Comparison of ENCODE assay signal across 21 cellular contexts in the genomic region with DNA sequence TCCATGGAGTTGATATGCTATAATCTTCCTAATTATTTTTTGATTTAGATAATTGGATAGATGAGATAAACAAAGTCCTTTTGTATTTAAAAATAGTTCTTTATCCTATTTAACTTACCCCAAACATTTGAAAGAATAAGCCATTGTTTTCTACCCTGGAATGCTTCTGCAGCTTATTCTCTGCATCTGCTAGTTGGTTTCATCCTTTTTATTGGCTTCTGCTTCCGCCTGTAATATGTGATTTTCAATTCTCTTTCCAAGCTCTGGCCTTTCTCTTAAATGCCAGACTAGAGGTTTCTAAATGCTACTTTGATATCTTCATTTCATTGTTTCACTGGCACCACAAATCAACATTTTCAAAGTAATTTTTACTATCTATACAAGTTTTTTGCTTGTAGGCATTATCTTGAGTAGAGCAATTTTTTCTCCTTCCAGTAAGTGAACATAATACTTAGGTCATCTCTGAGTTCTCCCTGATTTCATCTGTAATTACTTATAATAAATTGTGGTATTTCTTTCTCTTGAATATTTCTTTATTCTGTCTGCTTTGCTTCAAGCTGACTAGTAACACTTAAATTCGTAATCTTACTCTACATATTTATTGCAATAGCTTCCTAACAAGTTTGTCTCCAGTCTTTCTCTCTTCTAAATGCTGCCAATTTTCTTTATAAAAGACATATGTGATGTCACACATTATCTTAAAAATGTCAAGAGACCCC.
A peak's percentile ranks its signal among the peaks of the same experiment; 100 is the strongest.
DNase-seq lines count a peak whose midpoint lies in the region; ATAC-seq and TF ChIP-seq lines count a peak whose summit lies in the region.
"Had no signal": no experiment of that assay in that cellular context is flagged by ENCODE, and none has a peak within 500 bp of the region (broad histone marks: within the 10 kb centered on the region; RNA-seq: fewer than 3 reads in every experiment).

No MANE protein-coding gene starts in this region.

- H3K36me3 Mint-ChIP-seq in T-cell = no peaks in the 10 kb centered on the region
- H3K36me3 Mint-ChIP-seq: CD4-positive, CD25-positive, alpha-beta regulatory T cell had no signal

- in situ Hi-C loops in SK-MEL-5 (cut with HindIII; ENCODE audit: low pct_unique_long_range_greater_than_20kb, low sequenced_read_pairs) = no loop called here

- no peak overlapping the region for H3K27ac Mint-ChIP-seq in T-cell
- H3K27ac Mint-ChIP-seq: CD4-positive, CD25-positive, alpha-beta regulatory T cell had no signal

- H3K27me3 Mint-ChIP-seq in T-cell = no peaks in the 10 kb centered on the region
- H3K27me3 Mint-ChIP-seq: CD4-positive, CD25-positive, alpha-beta regulatory T cell had no signal

- no peaks in the 10 kb centered on the region for H3K4me1 Mint-ChIP-seq in T-cell
- H3K4me1 Mint-ChIP-seq: CD4-positive, CD25-positive, alpha-beta regulatory T cell had no signal

- ATAC-seq in T-cell (replicated peaks in 1 of 4) = no peak

- no peak overlapping the region for H3K4me3 ChIP-seq in fibroblast of the aortic adventitia (ENCODE audit: low read depth, low read length)
- H3K4me3 ChIP-seq: PC-9, SJSA1 had no signal

- H3K4me3 Mint-ChIP-seq in T-cell = no peak overlapping the region
- H3K4me3 Mint-ChIP-seq: CD4-positive, CD25-positive, alpha-beta regulatory T cell had no signal

- CTCF ChIA-PET in T-cell (lab: Charles Lee) = no interaction called here

- peak; percentile 26 for DNase-seq in SK-MEL-5 (ENCODE audit: low read depth, low spot score)
- DNase-seq in fibroblast of the aortic adventitia (ENCODE audit: low read depth) = peak; percentile 5
- peak; percentile 30 for DNase-seq in midbrain (lab: John Stamatoyannopoulos, UW)
- no peak for DNase-seq in T-cell
- no peak for DNase-seq in NOMO-1 treated with DMSO at 0.1 percent for 48 hours (lab: John Stamatoyannopoulos, UW; ENCODE audit: unreplicated experiment)
- DNase-seq in dermis blood vessel endothelial cell = no peak
- DNase-seq in NCI-H524 treated with DMSO at 0.1 percent for 48 hours (lab: John Stamatoyannopoulos, UW) = no peak
- DNase-seq: ACHN; AML-193; CD4-positive, CD25-positive, alpha-beta regulatory T cell; DMS53; HCEC 1CT; KBM-7; MV-4-11; NCI-H1417 treated with DMSO at 0.1 percent for 48 hours; NCI-H1930; NCI-H2171; NCI-H446 treated with DMSO at 0.1 percent for 48 hours; NCI-H82; PC-9 had no signal

- POLR2A ChIA-PET in T-cell (lab: Charles Lee) = no interaction called here

- H3K9me3 Mint-ChIP-seq in T-cell = peaks cover 0 to 6% (median 0%) of the 10 kb centered on the region in 3 donors

- no peak for TF ChIP-seq CTCF in fibroblast of the aortic adventitia (IDR thresholded peaks at IDR 0.05; ENCODE audit: insufficient read depth, low read length)

Comparison
In these comparisons a context has a peak if more than half of its experiments do, and no peak if none do; other contexts are left out.
1. DNase-seq: peak in SK-MEL-5 (single experiment), fibroblast of the aortic adventitia (single experiment) and midbrain (single experiment); none in T-cell (0 of 34), NOMO-1 treated with DMSO at 0.1 percent for 48 hours (single experiment), dermis blood vessel endothelial cell (single experiment) and NCI-H524 treated with DMSO at 0.1 percent for 48 hours (single experiment).